Comparison of ENCODE assay signal across 24 cellular contexts in genomic region chrX:106995678-106996077, GRCh38. TPM values are rescaled to one million over a fixed set of nuclear protein-coding genes. Genes with fewer than 3 reads are reported as not detected.
DNase-seq lines count a peak whose midpoint lies in the region; ATAC-seq, FAIRE-seq and TF ChIP-seq lines count a peak whose summit lies in the region.
"Had no signal": no experiment of that assay in that cellular context is flagged by ENCODE, and none has a peak within 500 bp of the region (broad histone marks: within the 10 kb centered on the region; RNA-seq: fewer than 3 reads in every experiment).

No MANE protein-coding gene starts in this region.

- peak overlapping the region; percentile 83 for H3K4me2 ChIP-seq in A549
- no peak overlapping the region for H3K4me2 ChIP-seq in astrocyte (ENCODE audit: low read length)
- H3K4me2 ChIP-seq: BLaER1 treated with 17β-estradiol and CSF1 and Interleukin-3, amounts not matched to agents 10 nM and 100 nM had no signal

- TF ChIP-seq EP300 in A549 (IDR thresholded peaks at IDR 0.05) = no peak

- H3K36me3 ChIP-seq in HEK293 (ENCODE audit: control insufficient read depth in 2 of 2, insufficient read depth in 1 of 2, low read length in 2 of 2) (peaks cover 0 to 29% of the 10 kb centered on the region in 2 experiments; a peak in 2 of 3 replicates), astrocyte (ENCODE audit: insufficient read depth, low read length) (no peaks in the 10 kb centered on the region), prostate gland (no peaks in the 10 kb centered on the region)
- H3K36me3 ChIP-seq: BLaER1 treated with 17β-estradiol and CSF1 and Interleukin-3, amounts not matched to agents 10 nM and 100 nM had no signal

- H3K4me1 ChIP-seq in A549 (peaks cover 54% of the 10 kb centered on the region), HEK293 (ENCODE audit: control insufficient read depth, insufficient read depth, low read length) (no peaks in the 10 kb centered on the region), astrocyte (ENCODE audit: insufficient read depth, low read length) (peaks cover 4% of the 10 kb centered on the region), prostate gland (replicated peaks) (no peaks in the 10 kb centered on the region)

- peaks cover 1% of the 10 kb centered on the region for H3K36me3 Mint-ChIP-seq in astrocyte (ENCODE audit: low read depth, unreplicated experiment)
- no peaks in the 10 kb centered on the region for H3K36me3 Mint-ChIP-seq in activated CD4-positive, alpha-beta T cell treated with anti-CD3 and anti-CD28 coated beads, Interleukin-2, amount 10 ng/mL, durations not matched to agents 7 days and 5 days (ENCODE audit: low read depth)

- H3K4me1 Mint-ChIP-seq in astrocyte (ENCODE audit: low read depth, unreplicated experiment) = peaks cover 11% of the 10 kb centered on the region
- H3K4me1 Mint-ChIP-seq in activated CD4-positive, alpha-beta T cell treated with anti-CD3 and anti-CD28 coated beads, Interleukin-2, amount 10 ng/mL, durations not matched to agents 7 days and 5 days = peaks cover 10% of the 10 kb centered on the region

- no peak for ATAC-seq in A549
- ATAC-seq: CD8-positive, alpha-beta T cell had no signal

- H3K4me3 ChIP-seq in A549 (no peak overlapping the region), HEK293 (ENCODE audit: low read depth, low read length) (no peak overlapping the region), astrocyte (ENCODE audit: insufficient read depth, low read depth, low read length) (no peak overlapping the region), prostate gland (no peak overlapping the region)
- H3K4me3 ChIP-seq: BLaER1 treated with 17β-estradiol and CSF1 and Interleukin-3, amounts not matched to agents 10 nM and 100 nM had no signal

- FAIRE-seq in A549 (lab: Jason Lieb, UNC) = no peak
- FAIRE-seq in D721Med (lab: Jason Lieb, UNC) = peak; percentile 41
- FAIRE-seq in astrocyte (lab: Jason Lieb, UNC) = peak; percentile 91
- FAIRE-seq: A204.1, G401.6, GM19239 had no signal

- CTCF ChIA-PET in A549 (lab: Yijun Ruan, JAX) = interaction anchor here (0.6 to 1.8 kb wide), 2 partner anchors 102 to 322 kb away, joined by 3 to 7 read pairs; no protein-coding TSS in a partner anchor
- CTCF ChIA-PET in HEK293 (lab: Yijun Ruan, JAX) = interaction anchor here (0.8 kb wide), 1 partner anchor 101 kb away, joined by 3 read pairs; no protein-coding TSS in a partner anchor
- CTCF ChIA-PET in activated CD4-positive, alpha-beta T cell treated with anti-CD3 and anti-CD28 coated beads, Interleukin-2, amount 10 ng/mL, durations not matched to agents 7 days and 5 days (lab: Charles Lee) = no interaction called here

- no peak overlapping the region for H3K27ac Mint-ChIP-seq in astrocyte (ENCODE audit: unreplicated experiment)
- H3K27ac Mint-ChIP-seq in activated CD4-positive, alpha-beta T cell treated with anti-CD3 and anti-CD28 coated beads, Interleukin-2, amount 10 ng/mL, durations not matched to agents 7 days and 5 days = no peak overlapping the region
- H3K27ac Mint-ChIP-seq: B cell; CD4-positive, alpha-beta T cell; CD8-positive, alpha-beta T cell had no signal

- peaks cover 30% of the 10 kb centered on the region for H3K79me2 ChIP-seq in astrocyte (ENCODE audit: insufficient read depth, low read length)

- H4K20me1 ChIP-seq in astrocyte (ENCODE audit: insufficient read depth, low read length) = peaks cover 36% of the 10 kb centered on the region

- TF ChIP-seq CTCF in A549 (IDR thresholded peaks at IDR 0.05) = no peak
- no peak for TF ChIP-seq CTCF in D721Med (IDR thresholded peaks at IDR 0.05; ENCODE audit: insufficient read depth, missing control alignments)
- no peak for TF ChIP-seq CTCF in HEK293 (tag by site-specific recombination; IDR thresholded peaks at IDR 0.05)
- no peak for TF ChIP-seq CTCF in astrocyte (IDR thresholded peaks at IDR 0.05; ENCODE audit: insufficient read depth, low read depth, low read length)
- no peak for TF ChIP-seq CTCF in prostate gland (IDR thresholded peaks at IDR 0.05)

- H3K27ac ChIP-seq in A549 (no peak overlapping the region), HEK293 (ENCODE audit: extremely low read depth, low read depth, low read length) (no peak overlapping the region), astrocyte (ENCODE audit: low read depth, low read length) (no peak overlapping the region), prostate gland (no peak overlapping the region)
- H3K27ac ChIP-seq: BLaER1 treated with 17β-estradiol and CSF1 and Interleukin-3, amounts not matched to agents 10 nM and 100 nM; C4-2B had no signal

- H3K27me3 ChIP-seq in astrocyte (ENCODE audit: insufficient read depth, low read length) (no peaks in the 10 kb centered on the region), prostate gland (replicated peaks; ENCODE audit: insufficient read depth) (no peaks in the 10 kb centered on the region)

- 97% methylated on average over 2 of the region's 2 CpGs for WGBS in A549 (ENCODE audit: missing lambda C conversion rate)
- 93% methylated on average over 2 of the region's 2 CpGs for WGBS in prostate gland

- H3K9me3 ChIP-seq in A549 (no peaks in the 10 kb centered on the region), HEK293 (ENCODE audit: control insufficient read depth, insufficient read depth, low read depth, low read length) (no peaks in the 10 kb centered on the region), astrocyte (ENCODE audit: insufficient read depth, low read depth, low read length) (no peaks in the 10 kb centered on the region), prostate gland (no peaks in the 10 kb centered on the region)
- H3K9me3 ChIP-seq: Caco-2 had no signal

- H2AFZ ChIP-seq in astrocyte (ENCODE audit: low read depth, low read length) = no peak overlapping the region

- no peaks in the 10 kb centered on the region for H3K9me3 Mint-ChIP-seq in astrocyte (ENCODE audit: unreplicated experiment)
- H3K9me3 Mint-ChIP-seq in activated CD4-positive, alpha-beta T cell treated with anti-CD3 and anti-CD28 coated beads, Interleukin-2, amount 10 ng/mL, durations not matched to agents 7 days and 5 days = no peaks in the 10 kb centered on the region
- H3K9me3 Mint-ChIP-seq: CD4-positive, alpha-beta T cell; CD8-positive, alpha-beta T cell had no signal

- TF ChIP-seq POLR2A in A549 (IDR thresholded peaks at IDR 0.05; ENCODE audit: low read length) = no peak
- TF ChIP-seq POLR2A in prostate gland (IDR thresholded peaks at IDR 0.05) = no peak

- intact Hi-C loops in prostate gland (cut with DNase I) = loop anchor here (10.0 kb wide), 1 partner anchor 629 kb away; the partner anchor contains the start of gene PRPS1

- no peak for TF ChIP-seq RAD21 in A549 (conservative IDR thresholded peaks at IDR 0.05 in 1 of 2, IDR thresholded peaks at IDR 0.05 in 1 of 2)

- H3K4me3 Mint-ChIP-seq in astrocyte (ENCODE audit: unreplicated experiment) = no peak overlapping the region
- H3K4me3 Mint-ChIP-seq in activated CD4-positive, alpha-beta T cell treated with anti-CD3 and anti-CD28 coated beads, Interleukin-2, amount 10 ng/mL, durations not matched to agents 7 days and 5 days = no peak overlapping the region
- H3K4me3 Mint-ChIP-seq: B cell; CD4-positive, alpha-beta T cell; CD8-positive, alpha-beta T cell had no signal

- POLR2A ChIA-PET in A549 (lab: Yijun Ruan, JAX) = interaction anchor here (0.6 kb wide), 2 partner anchors 8 to 825 kb away, joined by 3 to 5 read pairs; no protein-coding TSS in a partner anchor
- POLR2A ChIA-PET in HEK293 (lab: Yijun Ruan, JAX) = no interaction called here
- POLR2A ChIA-PET in activated CD4-positive, alpha-beta T cell treated with anti-CD3 and anti-CD28 coated beads, Interleukin-2, amount 10 ng/mL, durations not matched to agents 7 days and 5 days (lab: Charles Lee) = no interaction called here

- DNase-seq in A549 (ENCODE audit: low read depth in 1 of 2, low spot score in 1 of 2) (no peak), D721Med (ENCODE audit: insufficient read length, low spot score) (no peak), astrocyte (ENCODE audit: low read depth) (no peak), prostate gland (ENCODE audit: low spot score) (no peak), activated gamma-delta T cell treated with Interleukin-2 at 50 U/mL for 16 hours (no peak), DMS53 (lab: John Stamatoyannopoulos, UW) (no peak)
- no peak for DNase-seq in activated CD4-positive, alpha-beta T cell treated with anti-CD3 and anti-CD28 coated beads, Interleukin-2, amount 10 ng/mL, durations not matched to agents 7 days and 5 days
- DNase-seq: 8988T; AML-193; Caco-2; Calu3; CD4-positive, alpha-beta T cell; CD8-positive, alpha-beta T cell; DMS 273 treated with DMSO at 0.1 percent for 48 hours; DMS153; DMS79 treated with DMSO at 0.1 percent for 48 hours; GF-D8 had no signal

- H3K27me3 Mint-ChIP-seq in astrocyte (ENCODE audit: low read depth, unreplicated experiment) = no peaks in the 10 kb centered on the region
- no peaks in the 10 kb centered on the region for H3K27me3 Mint-ChIP-seq in activated CD4-positive, alpha-beta T cell treated with anti-CD3 and anti-CD28 coated beads, Interleukin-2, amount 10 ng/mL, durations not matched to agents 7 days and 5 days
- H3K27me3 Mint-ChIP-seq: B cell; CD4-positive, alpha-beta T cell had no signal

- H3K9ac ChIP-seq in astrocyte (ENCODE audit: low read length) = no peak overlapping the region
- H3K9ac ChIP-seq: BLaER1 treated with 17β-estradiol and CSF1 and Interleukin-3, amounts not matched to agents 10 nM and 100 nM had no signal

TF ChIP-seq in A549, 52 proteins besides CTCF, POLR2A, EP300 and RAD21:
- TF ChIP-seq KDM1A (IDR thresholded peaks at IDR 0.05; ENCODE audit: low read depth) (no peak), FOXS1 (CRISPR knock-in tag; IDR thresholded peaks at IDR 0.05) (no peak), RFX5 (IDR thresholded peaks at IDR 0.05) (no peak)

TF ChIP-seq in HEK293, 187 proteins besides CTCF, POLR2A, EP300 and RAD21 (continues in another document):
- TF ChIP-seq ZNF580 (tag by site-specific recombination; IDR thresholded peaks at IDR 0.05) (no peak), ZBTB21 (tag by site-specific recombination; IDR thresholded peaks at IDR 0.05) (no peak), ZNF433 (tag by site-specific recombination; IDR thresholded peaks at IDR 0.05; ENCODE audit: low read depth) (no peak), TRIM28 (IDR thresholded peaks at IDR 0.05; ENCODE audit: borderline replicate concordance, low read length) (peak; percentile 26; the same call in 1 of the 2 replicates), ZBTB1 (tag by site-specific recombination; IDR thresholded peaks at IDR 0.05) (no peak)

RNA-seq across cellular contexts. Expression of gene MORC4, which starts 4.3 kb away (rescaled TPM):
- 91.1 and 98.2 TPM in 2 replicates for polyA plus RNA-seq in A549 (2011; rRNA removed)
- polyA plus RNA-seq in A549 (2012; cell fraction: cytosol; rRNA removed) = 17.0 and 17.4 TPM in 2 replicates
- polyA plus RNA-seq in A549 (2012; cell fraction: nucleus; rRNA removed) = 13.0 and 17.9 TPM in 2 replicates
- polyA plus RNA-seq in A549 (2017; fragmentation: RNase III; extraction: RNeasy Plus Mini Kit Qiagen cat#74134 plus additional on column Dnase treatment) = 71.1 to 75.7 TPM (median 72.8 TPM) in 3 replicates
- 49.6 and 56.1 TPM in 2 replicates for polyA minus RNA-seq in A549 (2011; rRNA and poly(A)+ RNA removed)
- total RNA-seq in astrocyte = 26.0 and 29.1 TPM in 2 replicates
- total RNA-seq in prostate gland = 10 to 100 TPM; 20.4 to 36.1 TPM
- 1 to 10 TPM; 7.7 to 9.4 TPM for total RNA-seq in activated CD4-positive, alpha-beta T cell treated with anti-CD3 and anti-CD28 coated beads, Interleukin-2, amount 10 ng/mL, durations not matched to agents 7 days and 5 days
